In the genomic region with DNA sequence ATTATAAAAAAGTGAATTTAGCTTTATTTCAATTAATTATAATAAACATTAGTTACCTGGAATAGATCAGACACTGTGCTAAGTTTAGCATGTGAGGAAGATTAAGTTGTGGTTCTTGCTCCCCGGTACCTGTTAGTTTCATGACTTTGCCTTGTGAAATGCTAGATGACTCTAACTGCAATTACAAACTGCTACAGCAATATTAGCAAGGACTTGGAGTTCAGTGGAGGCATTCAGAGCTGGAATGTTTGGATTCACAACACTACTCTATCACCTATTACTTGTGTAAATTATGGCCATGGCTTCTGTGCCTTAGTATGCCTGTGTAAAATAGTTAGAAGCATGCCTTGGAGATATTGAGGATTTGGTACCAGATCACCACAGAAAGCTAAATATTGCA, we compare ENCODE assay signal across 24 cellular contexts.
"Had no signal": no experiment of that assay in that cellular context is flagged by ENCODE, and none has a peak within 500 bp of the region (broad histone marks: within the 10 kb centered on the region; RNA-seq: fewer than 3 reads in every experiment).

No MANE protein-coding gene starts in this region.

- H3K36me3 ChIP-seq: gastrocnemius medialis, ovary, stomach, thyroid gland, upper lobe of left lung, WERI-Rb-1 had no signal

- H3K4me3 ChIP-seq: body of pancreas, gastrocnemius medialis, ovary, smooth muscle cell, stomach, thyroid gland, upper lobe of left lung had no signal

- H3K27me3 ChIP-seq: body of pancreas, gastrocnemius medialis, ovary, stomach, thyroid gland, upper lobe of left lung had no signal

- DNase-seq: activated CD4-positive, alpha-beta T cell treated with anti-CD3 and anti-CD28 coated beads for 48 hours; activated CD4-positive, alpha-beta T cell treated with anti-CD3 and anti-CD28 coated beads, Interleukin-2, amount 50 U/mL, for 48 hours; activated CD8-positive, alpha-beta memory T cell treated with anti-CD3 and anti-CD28 coated beads for 24 hours; activated effector memory CD4-positive, alpha-beta T cell treated with anti-CD3 and anti-CD28 coated beads, Interleukin-2, amount 50 U/mL, for 16 hours; activated naive CD4-positive, alpha-beta T cell treated with anti-CD3 and anti-CD28 coated beads, Interleukin-2, amount 10 ng/mL, durations not matched to agents 7 days and 5 days; activated naive CD8-positive, alpha-beta T cell treated with anti-CD3 and anti-CD28 coated beads, Interleukin-2, amount 10 ng/mL, durations not matched to agents 7 days and 5 days; body of pancreas; caudate nucleus; gastrocnemius medialis; glutamatergic neuron; left colon; naive B cell; nephron progenitor cell; ovary; retina; stimulated activated CD4-positive, alpha-beta T cell treated with anti-CD3 and anti-CD28 coated beads, Interleukin-1b, Interleukin-23, amount 100 ng/mL, for 48 hours; stimulated activated naive B cell treated with anti-CD40 and anti-IgM and Interleukin-4, amounts not matched to agents 10 μg/mL and 1 μg/mL and 100 μg/mL, for 72 hours; stomach; thyroid gland; upper lobe of left lung; WERI-Rb-1 had no signal

- H3K4me1 ChIP-seq: body of pancreas, gastrocnemius medialis, stomach, thyroid gland, upper lobe of left lung had no signal

- H3K9me3 ChIP-seq: body of pancreas, gastrocnemius medialis, ovary, thyroid gland, upper lobe of left lung had no signal

- ATAC-seq: activated CD4-positive, CD25-positive, alpha-beta regulatory T cell treated with anti-CD3 and anti-CD28 coated beads, Interleukin-2, amount 50 U/mL, for 24 hours; body of pancreas; esophagus mucosa; gastrocnemius medialis; left colon; stimulated activated naive B cell treated with anti-CD40 and anti-IgM and Interleukin-4, amounts not matched to agents 10 μg/mL and 1 μg/mL and 100 μg/mL, for 72 hours had no signal
